13 cellular contexts compared by ENCODE assay signal in the genomic region with DNA sequence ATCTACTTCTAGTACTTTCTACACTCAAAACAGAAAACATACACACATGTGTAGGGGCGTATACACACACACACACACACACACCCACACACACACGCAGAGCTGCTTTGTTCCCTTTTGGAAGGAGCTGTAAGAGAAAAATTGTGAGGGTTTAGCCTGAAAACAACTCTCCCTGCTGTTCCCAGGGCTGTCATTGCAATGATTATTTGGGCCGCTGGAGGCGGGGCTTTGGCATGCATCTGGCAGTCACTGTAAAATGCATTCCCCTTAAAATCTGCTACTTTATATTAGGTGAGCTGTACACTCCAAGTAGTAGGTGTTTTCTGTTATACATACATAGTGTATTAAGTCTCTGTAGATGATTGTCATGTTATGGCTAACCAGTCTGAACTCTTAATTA. TPM values are rescaled to one million over a fixed set of nuclear protein-coding genes. Genes with fewer than 3 reads are reported as not detected.
DNase-seq lines count a peak whose midpoint lies in the region; ATAC-seq, FAIRE-seq and TF ChIP-seq lines count a peak whose summit lies in the region.
"Had no signal": no experiment of that assay in that cellular context is flagged by ENCODE, and none has a peak within 500 bp of the region (broad histone marks: within the 10 kb centered on the region; RNA-seq: fewer than 3 reads in every experiment).

No MANE protein-coding gene starts in this region.

- peak; percentile 12 for TF ChIP-seq CTCF in colonic mucosa (IDR thresholded peaks at IDR 0.05)
- peak; percentile 21 to 44 (median 28) for TF ChIP-seq CTCF in keratinocyte (optimal IDR thresholded peaks at IDR 0.05 in 1 of 3, IDR thresholded peaks at IDR 0.05 in 1 of 3, conservative IDR thresholded peaks at IDR 0.05 in 1 of 3; ENCODE audit: extremely low read depth in 1 of 3, insufficient read depth in 2 of 3, low read length in 3 of 3)
- peak in 4 of 5 experiments; percentile 26 to 36 (median 34) for TF ChIP-seq CTCF in tibial nerve (IDR thresholded peaks at IDR 0.05)

- H3K36me3 ChIP-seq in colonic mucosa = no peaks in the 10 kb centered on the region
- no peaks in the 10 kb centered on the region for H3K36me3 ChIP-seq in keratinocyte (ENCODE audit: control insufficient read depth in 2 of 2, extremely low read depth in 1 of 2, insufficient read depth in 2 of 2, low read length in 2 of 2)
- no peaks in the 10 kb centered on the region for H3K36me3 ChIP-seq in tibial nerve

- CTCF ChIA-PET in T-cell (lab: Charles Lee) = no interaction called here

- H3K27me3 ChIP-seq in colonic mucosa (no peaks in the 10 kb centered on the region), keratinocyte (ENCODE audit: control insufficient read depth, extremely low read depth, insufficient read depth, low read length) (no peaks in the 10 kb centered on the region), tibial nerve (no peaks in the 10 kb centered on the region)

- H3K36me3 Mint-ChIP-seq in T-cell = no peaks in the 10 kb centered on the region

- H3K9ac ChIP-seq in colonic mucosa (ENCODE audit: low read depth in 2 of 2, low read length in 2 of 2) = no peak overlapping the region
- no peak overlapping the region for H3K9ac ChIP-seq in keratinocyte (ENCODE audit: control insufficient read depth, extremely low read depth, insufficient read depth, low read length)

- no peaks in the 10 kb centered on the region for H3K79me2 ChIP-seq in keratinocyte (ENCODE audit: control insufficient read depth, insufficient read depth, low read length)

- DNase-seq in DMS 273 (lab: John Stamatoyannopoulos, UW; ENCODE audit: unreplicated experiment) = peak; percentile 21
- DNase-seq in DMS 273 treated with DMSO at 0.1 percent for 48 hours (lab: John Stamatoyannopoulos, UW) = no peak
- DNase-seq in colonic mucosa = no peak
- DNase-seq in keratinocyte (ENCODE audit: low read depth, low spot score) = no peak
- DNase-seq in tibial nerve (ENCODE audit: low spot score in 2 of 2) = peak in 1 of 2 donors; percentile 19
- no peak for DNase-seq in T-cell
- DNase-seq in MV-4-11 (lab: John Stamatoyannopoulos, UW) = no peak
- DNase-seq in hippocampal formation (lab: John Stamatoyannopoulos, UW) = no peak
- DNase-seq: NCI-H748 treated with DMSO at 0.1 percent for 48 hours, trophoblast cell had no signal

- H3K4me3 Mint-ChIP-seq in T-cell = no peak overlapping the region
- H3K4me3 Mint-ChIP-seq: activated T-helper 1 cell treated with anti-CD3 and anti-CD28 coated beads, Interleukin-12 subunit alpha, Interleukin-12 subunit beta, Interleukin-2, Interleukin-4 antibody, amounts not matched to agents 30 ng/mL and 10 ng/mL and 1 ng/mL, durations not matched to agents 14 hours and 24 hours and 36 hours had no signal

- no peak overlapping the region for H3K4me3 ChIP-seq in colonic mucosa
- H3K4me3 ChIP-seq in keratinocyte (ENCODE audit: control insufficient read depth in 2 of 3, extremely low read depth in 1 of 3, insufficient read depth in 2 of 3, low read depth in 1 of 3, low read length in 3 of 3) = no peak overlapping the region
- H3K4me3 ChIP-seq in tibial nerve = no peak overlapping the region
- H3K4me3 ChIP-seq: lung had no signal

- H3K4me2 ChIP-seq in keratinocyte (ENCODE audit: control insufficient read depth, extremely low read depth, insufficient read depth, low read depth, low read length) = peak overlapping the region; percentile 44

- H2AFZ ChIP-seq in keratinocyte (ENCODE audit: control insufficient read depth, low read length) = no peak overlapping the region

- peaks cover 0 to 10% (median 0%) of the 10 kb centered on the region in 3 donors for H3K9me3 Mint-ChIP-seq in T-cell

- no peak overlapping the region for H3K27ac ChIP-seq in colonic mucosa
- peak overlapping the region; percentile 19 for H3K27ac ChIP-seq in keratinocyte (ENCODE audit: control insufficient read depth, insufficient read depth, low read length)
- H3K27ac ChIP-seq in tibial nerve = peak overlapping the region in 2 of 4 donors; percentile 51 to 73
- H3K27ac ChIP-seq: 22Rv1 had no signal

- 28 to 30% methylated on average over 4 of the region's 4 CpGs for WGBS in tibial nerve, 2 donors

- TF ChIP-seq POLR2A in tibial nerve (IDR thresholded peaks at IDR 0.05) = no peak

- POLR2A ChIA-PET in T-cell (lab: Charles Lee) = no interaction called here

- no peak for TF ChIP-seq EP300 in tibial nerve (IDR thresholded peaks at IDR 0.05)

- H3K4me1 ChIP-seq in colonic mucosa (peaks cover 18% of the 10 kb centered on the region), keratinocyte (ENCODE audit: control insufficient read depth, extremely low read depth, insufficient read depth, low read length) (peaks cover 23% of the 10 kb centered on the region), tibial nerve (peaks cover 0 to 39% (median 17%) of the 10 kb centered on the region in 4 donors)

- no peaks in the 10 kb centered on the region for H3K9me1 ChIP-seq in keratinocyte (ENCODE audit: control insufficient read depth, extremely low read depth, insufficient read depth, low read length)

- no peaks in the 10 kb centered on the region for H4K20me1 ChIP-seq in keratinocyte (ENCODE audit: control insufficient read depth, extremely low read depth, insufficient read depth, low read length)

- H3K27me3 Mint-ChIP-seq in T-cell = no peaks in the 10 kb centered on the region

- H3K9me3 ChIP-seq in colonic mucosa (no peaks in the 10 kb centered on the region), keratinocyte (ENCODE audit: control insufficient read depth, low read depth, low read length) (no peaks in the 10 kb centered on the region), tibial nerve (no peaks in the 10 kb centered on the region)

- dilution Hi-C loops in keratinocyte (cut with MboI; ENCODE audit: extremely low pct_ligation_motif_present, low sequenced_read_pairs) = no loop called here

- ATAC-seq in T-cell (replicated peaks in 1 of 4) = no peak

- H3K4me1 Mint-ChIP-seq in T-cell = peaks cover 60 to 64% (median 62%) of the 10 kb centered on the region in 3 donors

- intact Hi-C loops in colonic mucosa (cut with DNase I) = no loop called here

- no peak overlapping the region for H3K27ac Mint-ChIP-seq in T-cell
- H3K27ac Mint-ChIP-seq: activated T-helper 1 cell treated with anti-CD3 and anti-CD28 coated beads, Interleukin-12 subunit alpha, Interleukin-12 subunit beta, Interleukin-2, Interleukin-4 antibody, amounts not matched to agents 30 ng/mL and 10 ng/mL and 1 ng/mL, durations not matched to agents 14 hours and 24 hours and 36 hours had no signal

- no peak for FAIRE-seq in keratinocyte (lab: Jason Lieb, UNC)

RNA-seq across cellular contexts. Expression of gene SLC38A2, which starts 29.1 kb away (rescaled TPM):
- total RNA-seq in colonic mucosa (100 to 1,000 TPM in 1 of 2 donors, 10 to 100 TPM in 1; 98.5 to 158 TPM), tibial nerve (100 to 1,000 TPM; 368 to 440 (median 381) TPM), T-cell (100 to 1,000 TPM; 165 to 265 (median 217) TPM)
- 213 to 577 TPM (median 375 TPM) in 3 replicates for polyA plus RNA-seq in keratinocyte
- 528 TPM for polyA plus RNA-seq in keratinocyte (2011; ENCODE audit: low read depth)
- 64.1 and 143 TPM in 2 replicates for polyA plus RNA-seq in keratinocyte (2011; cell fraction: cytosol; rRNA removed)
- polyA plus RNA-seq in keratinocyte (2011; cell fraction: nucleus; rRNA removed) = 720 and 1,040 TPM in 2 replicates
- 229 and 376 TPM in 2 replicates for polyA plus RNA-seq in keratinocyte (2012; ENCODE audit: low replicate concordance)
- 238 to 790 TPM (median 512 TPM) in 3 replicates for polyA minus RNA-seq in keratinocyte
- 139 TPM for polyA minus RNA-seq in keratinocyte (2011; cell fraction: cytosol; rRNA and poly(A)+ RNA removed)
- 1,093 and 1,815 TPM in 2 replicates for polyA minus RNA-seq in keratinocyte (2011; cell fraction: nucleus; rRNA and poly(A)+ RNA removed)
